In genomic region chr1:43978551-43979260, GRCh38 we compare ENCODE assay signal across 8 cellular contexts. TPM values are rescaled to one million over a fixed set of nuclear protein-coding genes. Genes with fewer than 3 reads are reported as not detected.
DNase-seq lines count a peak whose midpoint lies in the region; ATAC-seq, FAIRE-seq and TF ChIP-seq lines count a peak whose summit lies in the region.

A gene with protein sequence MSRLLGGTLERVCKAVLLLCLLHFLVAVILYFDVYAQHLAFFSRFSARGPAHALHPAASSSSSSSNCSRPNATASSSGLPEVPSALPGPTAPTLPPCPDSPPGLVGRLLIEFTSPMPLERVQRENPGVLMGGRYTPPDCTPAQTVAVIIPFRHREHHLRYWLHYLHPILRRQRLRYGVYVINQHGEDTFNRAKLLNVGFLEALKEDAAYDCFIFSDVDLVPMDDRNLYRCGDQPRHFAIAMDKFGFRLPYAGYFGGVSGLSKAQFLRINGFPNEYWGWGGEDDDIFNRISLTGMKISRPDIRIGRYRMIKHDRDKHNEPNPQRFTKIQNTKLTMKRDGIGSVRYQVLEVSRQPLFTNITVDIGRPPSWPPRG (plus strand): TSS chr1:43979210. CDS start chr1:43981161, 1,951 bp downstream.

- CTCF ChIA-PET in A673 (lab: Charles Lee): no interaction called here

- H3K9me3 ChIP-seq in A673 (ENCODE audit: low read depth, low read length, poor library complexity, severe bottlenecking) (no peaks in the 10 kb centered on the region), OCI-LY3 (ENCODE audit: insufficient read depth, low read length) (no peaks in the 10 kb centered on the region), adrenal gland (replicated peaks in 1 of 3) (no peaks in the 10 kb centered on the region), left ventricle myocardium inferior (replicated peaks) (no peaks in the 10 kb centered on the region)

- TF ChIP-seq POLR2A in adrenal gland (IDR thresholded peaks at IDR 0.05): no peak

- peak within 1 kb of the TSS; percentile 80 for H3K4me2 ChIP-seq in OCI-LY3 (ENCODE audit: low read length)

- H3K27me3 ChIP-seq in A673 (replicated peaks; ENCODE audit: insufficient read depth, low read depth, low read length, poor library complexity) (no peaks in the 10 kb centered on the region), OCI-LY3 (ENCODE audit: low read depth, low read length) (no peaks in the 10 kb centered on the region), adrenal gland (no peaks in the 10 kb centered on the region), left ventricle myocardium inferior (ENCODE audit: low read depth) (no peaks in the 10 kb centered on the region)

- WGBS in adrenal gland, 4 donors: 6 to 17% (median 10%) methylated on average over 14 to 54 of the region's 54 CpGs

- TF ChIP-seq CTCF in A673 (conservative IDR thresholded peaks at IDR 0.05; ENCODE audit: low read depth, low read length): no peak
- TF ChIP-seq CTCF in OCI-LY3 (IDR thresholded peaks at IDR 0.05; ENCODE audit: low read depth, low read length): no peak
- no peak for TF ChIP-seq CTCF in adrenal gland (IDR thresholded peaks at IDR 0.05)
- TF ChIP-seq CTCF in left ventricle myocardium inferior (IDR thresholded peaks at IDR 0.05; ENCODE audit: borderline replicate concordance): no peak

- peaks cover 4% of the 10 kb centered on the region; the same call in 1 of the 2 replicates for H4K20me1 ChIP-seq in OCI-LY3 (ENCODE audit: insufficient read depth, low read length)

- H3K4me3 ChIP-seq in A673 (ENCODE audit: low read depth, low read length, poor library complexity, severe bottlenecking): peak within 1 kb of the TSS; percentile 65
- H3K4me3 ChIP-seq in OCI-LY3 (ENCODE audit: low read length): peak within 1 kb of the TSS; percentile 96
- H3K4me3 ChIP-seq in adrenal gland: peak within 1 kb of the TSS in 2 of 4 donors; percentile 72 to 88
- H3K4me3 ChIP-seq in left ventricle myocardium inferior: peak within 1 kb of the TSS; percentile 87

- no peak within 1 kb of the TSS for H2AFZ ChIP-seq in OCI-LY3 (ENCODE audit: low read depth, low read length)

- no TSS peak for BruUV-seq in A673 (replicated peaks; lab: Mats Ljungman, UMichigan)

- no peak for ATAC-seq in GM19023 (IDR thresholded peaks at IDR 0.05; ENCODE audit: unreplicated experiment)
- ATAC-seq in GM21786 (IDR thresholded peaks at IDR 0.05; ENCODE audit: unreplicated experiment): no peak

- no peak for FAIRE-seq in GM18507 (lab: Jason Lieb, UNC)

- H3K79me2 ChIP-seq in OCI-LY3 (ENCODE audit: low read length): peaks cover 79% of the 10 kb centered on the region

- intact Hi-C loops in A673 (cut with micrococcal nuclease; ENCODE audit: unreplicated experiment) (no loop called here), adrenal gland (cut with DNase I) (no loop called here), left ventricle myocardium inferior (cut with micrococcal nuclease) (no loop called here), posterior vena cava (cut with DNase I) (no loop called here)

- H3K27ac ChIP-seq in A673 (ENCODE audit: low read depth, low read length, poor library complexity, severe bottlenecking) (peak within 1 kb of the TSS; percentile 85), OCI-LY3 (ENCODE audit: low read length) (peak within 1 kb of the TSS; percentile 30), adrenal gland (peak within 1 kb of the TSS in 1 of 5 donors; percentile 31), left ventricle myocardium inferior (replicated peaks) (peak within 1 kb of the TSS; percentile 73)

- DNase-seq in A673 (ENCODE audit: low spot score) (peak; percentile 69), GM18507 (ENCODE audit: extremely low spot score, insufficient read length, low read depth) (peak; percentile 73), adrenal gland (peak in 3 of 7 donors; percentile 29 to 50 (median 33)), left ventricle myocardium inferior (peak; percentile 55), posterior vena cava (ENCODE audit: low spot score) (peak; percentile 80)

- peaks cover 27% of the 10 kb centered on the region for H3K4me1 ChIP-seq in A673 (ENCODE audit: insufficient read depth, low read length, poor library complexity, severe bottlenecking)
- peaks cover 30% of the 10 kb centered on the region for H3K4me1 ChIP-seq in OCI-LY3 (ENCODE audit: low read length)
- peaks cover 18 to 46% of the 10 kb centered on the region in 2 donors for H3K4me1 ChIP-seq in adrenal gland (replicated peaks in 1 of 2)
- H3K4me1 ChIP-seq in left ventricle myocardium inferior: peaks cover 61% of the 10 kb centered on the region

- H3K36me3 ChIP-seq in A673 (ENCODE audit: insufficient read depth, low read length, poor library complexity, severe bottlenecking) (peaks cover 27% of the 10 kb centered on the region), OCI-LY3 (replicated peaks; ENCODE audit: low read depth, low read length) (peaks cover 20% of the 10 kb centered on the region), adrenal gland (replicated peaks in 1 of 2) (peaks cover 0 to 20% of the 10 kb centered on the region in 2 donors), left ventricle myocardium inferior (peaks cover 27% of the 10 kb centered on the region)

- H3K9ac ChIP-seq in OCI-LY3 (ENCODE audit: low read length): peak within 1 kb of the TSS; percentile 84

- POLR2A ChIA-PET in A673 (lab: Charles Lee; ENCODE audit: low non-redundant PET): no interaction called here

RNA-seq across cellular contexts. Expression of the gene that starts here (rescaled TPM):
- total RNA-seq in A673 (2021): 71.5 and 76.4 TPM in 2 replicates
- total RNA-seq in adrenal gland: 10 to 100 TPM; 18.8 to 47.9 (median 28.0) TPM
- 10 to 100 TPM; 18.2 to 34.3 (median 24.1) TPM for polyA plus RNA-seq in adrenal gland
- 40.3 TPM for total RNA-seq in left ventricle myocardium inferior
- 10 to 100 TPM; 39.0 to 45.7 TPM for total RNA-seq in posterior vena cava
